ENCODE assay signal across 1 cellular context in the genomic region with DNA sequence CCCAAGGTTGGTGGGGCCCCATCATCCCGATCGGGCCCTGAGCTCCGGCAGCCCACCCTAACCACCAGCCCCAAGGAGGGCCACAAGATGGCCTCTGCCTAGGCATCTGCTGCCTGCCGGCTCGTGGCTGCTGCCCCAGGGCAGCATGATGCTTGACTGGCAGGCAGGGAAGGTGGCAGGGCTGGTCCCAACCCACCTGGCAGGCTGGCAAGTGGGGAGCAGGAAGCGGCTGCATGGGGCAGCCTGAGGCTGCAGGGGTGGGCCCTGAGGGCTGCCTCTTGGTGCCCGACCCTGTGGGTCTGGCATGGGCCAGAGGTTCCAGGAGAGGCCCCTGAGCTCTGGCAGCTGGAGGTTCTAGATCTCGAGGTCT.
A peak's percentile ranks its signal among the peaks of the same experiment; 100 is the strongest.
TF ChIP-seq lines count a peak whose summit lies in the region.

No MANE protein-coding gene starts in this region.

TF ChIP-seq in K562, 482 proteins besides CTCF, POLR2A, EP300 and RAD21:
- TF ChIP-seq ZKSCAN8 (CRISPR knock-in tag; IDR thresholded peaks at IDR 0.05), result no peak
- 0 out of 2 replicates have a peak, but pooled peaks have one; percentile 41 for TF ChIP-seq ZNF263 (CRISPR knock-in tag; IDR thresholded peaks at IDR 0.05; ENCODE audit: borderline replicate concordance)
- peak; percentile 11; the same call in 1 of the 2 replicates for TF ChIP-seq MYNN (IDR thresholded peaks at IDR 0.05)
- TF ChIP-seq MYNN (CRISPR knock-in tag; IDR thresholded peaks at IDR 0.05), result no peak
- peak; percentile 52 for TF ChIP-seq RBFOX2 (IDR thresholded peaks at IDR 0.05; ENCODE audit: low read depth, low read length)
